In the genomic region with DNA sequence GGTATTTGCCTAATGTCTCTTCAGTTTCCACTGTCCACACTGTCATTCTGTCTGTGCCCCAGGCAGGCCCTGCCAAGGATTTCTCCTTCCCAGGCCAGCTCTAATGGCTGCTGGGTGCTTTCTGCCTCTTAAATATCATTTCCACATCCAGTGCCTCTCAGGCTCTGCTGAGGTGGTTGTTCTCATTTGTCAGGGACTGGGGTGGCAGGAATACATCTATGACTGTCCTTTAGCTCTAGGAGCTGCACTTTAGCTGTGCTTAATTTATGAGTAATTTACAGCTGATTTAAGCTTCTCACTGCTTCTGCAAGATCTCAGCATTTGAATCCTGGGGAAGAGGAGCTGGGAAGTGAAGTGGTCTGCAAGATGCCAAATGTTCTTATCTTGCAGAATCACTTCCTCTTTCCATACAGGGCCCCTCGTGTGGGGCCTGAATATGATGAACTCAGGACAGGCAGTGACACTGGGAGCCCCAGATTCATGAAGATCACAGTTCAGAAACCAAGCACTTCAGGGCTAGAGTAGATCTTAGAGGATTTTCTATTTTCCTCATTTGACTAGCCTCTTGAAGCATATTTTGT, we compare ENCODE assay signal across 1 cellular context.
TF ChIP-seq lines count a peak whose summit lies in the region.

No MANE protein-coding gene starts in this region.

TF ChIP-seq in HepG2, 621 proteins besides CTCF, POLR2A, EP300 and RAD21 (continued from another document):
- no peak for TF ChIP-seq HDAC6 (IDR thresholded peaks at IDR 0.05; ENCODE audit: low read depth, low read length)
- no peak for TF ChIP-seq ZNF34 (CRISPR knock-in tag; IDR thresholded peaks at IDR 0.05; ENCODE audit: borderline replicate concordance)
- TF ChIP-seq DBP (CRISPR knock-in tag; IDR thresholded peaks at IDR 0.05; ENCODE audit: not compliant biosample characterization) = no peak
- no peak for TF ChIP-seq ZNF468 (CRISPR knock-in tag; IDR thresholded peaks at IDR 0.05)
- TF ChIP-seq SMYD3 (CRISPR knock-in tag; IDR thresholded peaks at IDR 0.05) = no peak
- no peak for TF ChIP-seq ZFP62 (CRISPR knock-in tag; IDR thresholded peaks at IDR 0.05)
- TF ChIP-seq ZNF646 (CRISPR knock-in tag; IDR thresholded peaks at IDR 0.05) = no peak
- no peak for TF ChIP-seq ZNF383 (CRISPR knock-in tag; IDR thresholded peaks at IDR 0.05; ENCODE audit: borderline replicate concordance)
- no peak for TF ChIP-seq ZNF510 (CRISPR knock-in tag; IDR thresholded peaks at IDR 0.05; ENCODE audit: low read depth)
- no peak for TF ChIP-seq KDM2A (CRISPR knock-in tag; IDR thresholded peaks at IDR 0.05; ENCODE audit: borderline replicate concordance, low read depth)
- TF ChIP-seq IKZF4 (CRISPR knock-in tag; IDR thresholded peaks at IDR 0.05; ENCODE audit: borderline replicate concordance, low read depth, not compliant biosample characterization) = no peak
TF ChIP-seq in HepG2: peak in this region for 0.
